Comparison of ENCODE assay signal across 14 cellular contexts in genomic region chr13:26723620-26724019, GRCh38. TPM values are rescaled to one million over a fixed set of nuclear protein-coding genes. Genes with fewer than 3 reads are reported as not detected.
"Had no signal": no experiment of that assay in that cellular context is flagged by ENCODE, and none has a peak within 500 bp of the region (broad histone marks: within the 10 kb centered on the region; RNA-seq: fewer than 3 reads in every experiment).

No MANE protein-coding gene starts in this region.

RNA-seq across cellular contexts. Expression of gene GPR12, which starts 37.0 kb away (rescaled TPM):
- total RNA-seq: activated B cell treated with CpG ODN at 0.5 μM for 24 hours; activated CD4-positive, alpha-beta memory T cell treated with anti-CD3 and anti-CD28 coated beads for 36 hours; activated CD4-positive, alpha-beta memory T cell treated with anti-CD3 and anti-CD28 coated beads, Interleukin-2, amount 10 ng/mL, durations not matched to agents 7 days and 5 days; activated CD4-positive, alpha-beta T cell treated with anti-CD3 and anti-CD28 coated beads for 36 hours; activated CD4-positive, alpha-beta T cell treated with anti-CD3 and anti-CD28 coated beads, Interleukin-2, amount 10 ng/mL, durations not matched to agents 24 days and 14 days; activated CD4-positive, alpha-beta T cell treated with anti-CD3 and anti-CD28 coated beads, Interleukin-2, amount 10 ng/mL, durations not matched to agents 7 days and 5 days; activated CD8-positive, alpha-beta memory T cell treated with anti-CD3 and anti-CD28 coated beads for 36 hours; activated CD8-positive, alpha-beta memory T cell treated with anti-CD3 and anti-CD28 coated beads, Interleukin-2, amount 10 ng/mL, durations not matched to agents 7 days and 5 days; activated CD8-positive, alpha-beta T cell treated with anti-CD3 and anti-CD28 coated beads for 36 hours; activated CD8-positive, alpha-beta T cell treated with anti-CD3 and anti-CD28 coated beads, Interleukin-2, amount 10 ng/mL, durations not matched to agents 7 days and 5 days; T-cell; T-helper 1 cell treated with Interleukin-12 subunit alpha and Interleukin-12 subunit beta and Interleukin-4 antibody, amounts not matched to agents 30 ng/mL and 1 ng/mL, for 36 hours; T-helper 17 cell; T-helper 2 cell treated with Interferon-gamma antibody and Interleukin-4, amounts not matched to agents 100 ng/mL and 5 ng/mL, for 36 hours had no signal
